8 cellular contexts compared by ENCODE assay signal in the genomic region with DNA sequence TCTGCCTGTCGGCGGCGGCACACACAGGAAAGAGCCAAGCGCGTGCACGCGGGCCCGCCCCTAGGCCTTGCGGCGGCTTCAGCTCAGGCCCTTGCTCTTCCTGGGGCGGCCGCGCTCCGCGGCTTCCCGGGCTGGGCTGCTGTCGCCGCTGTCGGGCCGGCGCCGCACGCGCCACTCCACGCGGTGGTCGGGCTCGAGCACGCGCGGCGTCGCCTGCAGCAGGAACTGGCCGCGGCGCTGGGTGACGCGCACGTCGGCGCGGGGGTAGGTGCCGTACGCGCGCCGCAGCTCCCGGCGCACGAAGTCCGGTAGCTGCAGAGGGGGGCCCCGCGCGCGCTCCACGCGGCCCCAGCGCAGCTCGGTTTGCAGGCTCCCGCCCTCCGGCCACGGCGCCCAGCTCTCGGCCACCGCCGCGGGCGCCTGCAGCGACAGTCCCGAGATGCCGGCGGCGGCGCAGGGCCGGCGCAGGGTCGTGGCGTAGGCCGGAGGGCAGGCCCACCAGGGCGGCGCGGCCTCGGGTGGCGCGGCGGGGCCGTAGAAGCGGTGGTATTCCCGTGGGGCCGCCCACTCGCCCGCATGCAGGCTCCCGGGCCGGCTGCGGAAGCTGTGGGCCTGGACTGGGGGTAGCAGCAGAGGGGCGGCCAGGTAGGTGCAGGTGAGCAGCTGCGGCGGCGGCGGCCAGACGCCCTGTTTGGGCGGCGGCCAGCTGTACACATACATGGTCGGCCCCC. TPM values are rescaled to one million over a fixed set of nuclear protein-coding genes. Genes with fewer than 3 reads are reported as not detected.
DNase-seq lines count a peak whose midpoint lies in the region; ATAC-seq and TF ChIP-seq lines count a peak whose summit lies in the region.

No MANE protein-coding gene starts in this region.

- peak overlapping the region; percentile 87 for H3K27ac ChIP-seq in CD8-positive, alpha-beta memory T cell (ENCODE audit: low read depth, low read length)
- H3K27ac ChIP-seq in endodermal cell (ENCODE audit: low read depth, low read length): no peak overlapping the region

- peaks cover 21 to 28% (median 24%) of the 10 kb centered on the region in 3 donors for H3K4me1 Mint-ChIP-seq in CD8-positive, alpha-beta memory T cell
- H3K4me1 Mint-ChIP-seq in activated CD8-positive, alpha-beta memory T cell treated with anti-CD3 and anti-CD28 coated beads, Interleukin-2, amount 10 ng/mL, durations not matched to agents 7 days and 5 days: peaks cover 43% of the 10 kb centered on the region
- H3K4me1 Mint-ChIP-seq in endodermal cell (peaks cover 31% of the 10 kb centered on the region), mesothelial cell of epicardium (peaks cover 17% of the 10 kb centered on the region)

- CTCF ChIA-PET in CD8-positive, alpha-beta memory T cell (lab: Charles Lee): interaction anchor here (0.6 to 4.2 kb wide), 19 partner anchors 10 to 834 kb away, joined by 3 to 35 read pairs (median 4); partner anchors contain the start of genes FBXL15, NFKB2 and SUFU
- CTCF ChIA-PET in activated CD8-positive, alpha-beta memory T cell treated with anti-CD3 and anti-CD28 coated beads, Interleukin-2, amount 10 ng/mL, durations not matched to agents 7 days and 5 days (lab: Charles Lee): interaction anchor here (0.6 to 3.9 kb wide), 18 partner anchors 11 to 299 kb away, joined by 3 to 23 read pairs (median 6); partner anchors contain the start of genes CUEDC2, FBXL15, NFKB2 and SUFU

- peaks cover 4% of the 10 kb centered on the region for H3K36me3 ChIP-seq in CD8-positive, alpha-beta memory T cell (ENCODE audit: insufficient read depth, low read length)
- H3K36me3 ChIP-seq in endodermal cell (ENCODE audit: control insufficient read depth, insufficient read depth, low read length): peaks cover 4% of the 10 kb centered on the region

- peak overlapping the region; percentile 93 to 98 (median 95) for H3K4me3 Mint-ChIP-seq in CD8-positive, alpha-beta memory T cell
- H3K4me3 Mint-ChIP-seq in activated CD8-positive, alpha-beta memory T cell treated with anti-CD3 and anti-CD28 coated beads, Interleukin-2, amount 10 ng/mL, durations not matched to agents 7 days and 5 days: peak overlapping the region; percentile 86
- peak overlapping the region; percentile 81 for H3K4me3 Mint-ChIP-seq in endodermal cell
- peak overlapping the region; percentile 92 for H3K4me3 Mint-ChIP-seq in mesothelial cell of epicardium

- H3K9ac ChIP-seq in endodermal cell (ENCODE audit: extremely low read depth, low read length, poor library complexity, severe bottlenecking): peak overlapping the region; percentile 70

- peaks cover 0 to 25% (median 0%) of the 10 kb centered on the region in 3 donors for H3K36me3 Mint-ChIP-seq in CD8-positive, alpha-beta memory T cell
- peaks cover 9% of the 10 kb centered on the region for H3K36me3 Mint-ChIP-seq in activated CD8-positive, alpha-beta memory T cell treated with anti-CD3 and anti-CD28 coated beads, Interleukin-2, amount 10 ng/mL, durations not matched to agents 7 days and 5 days
- H3K36me3 Mint-ChIP-seq in endodermal cell (ENCODE audit: low read depth): peaks cover 7% of the 10 kb centered on the region
- peaks cover 4% of the 10 kb centered on the region for H3K36me3 Mint-ChIP-seq in mesothelial cell of epicardium

- WGBS in endodermal cell (ENCODE audit: insufficient coverage in 1 of 2, insufficient read length in 1 of 2), 2 experiments: 0% methylated on average over 47 to 104 of the region's 104 CpGs

- H3K9me3 Mint-ChIP-seq in CD8-positive, alpha-beta memory T cell: no peaks in the 10 kb centered on the region
- H3K9me3 Mint-ChIP-seq in activated CD8-positive, alpha-beta memory T cell treated with anti-CD3 and anti-CD28 coated beads, Interleukin-2, amount 10 ng/mL, durations not matched to agents 7 days and 5 days (ENCODE audit: low read depth): no peaks in the 10 kb centered on the region
- H3K9me3 Mint-ChIP-seq in endodermal cell (no peaks in the 10 kb centered on the region), mesothelial cell of epicardium (no peaks in the 10 kb centered on the region)

- H3K27ac Mint-ChIP-seq in CD8-positive, alpha-beta memory T cell: peak overlapping the region; percentile 74 to 99 (median 97)
- H3K27ac Mint-ChIP-seq in activated CD8-positive, alpha-beta memory T cell treated with anti-CD3 and anti-CD28 coated beads, Interleukin-2, amount 10 ng/mL, durations not matched to agents 7 days and 5 days: peak overlapping the region; percentile 91
- peak overlapping the region; percentile 97 for H3K27ac Mint-ChIP-seq in endodermal cell
- peak overlapping the region; percentile 97 for H3K27ac Mint-ChIP-seq in mesothelial cell of epicardium

- peak overlapping the region; percentile 91 for H3K4me3 ChIP-seq in CD8-positive, alpha-beta memory T cell (ENCODE audit: low read length)
- peak overlapping the region; percentile 92 for H3K4me3 ChIP-seq in endodermal cell (ENCODE audit: low read length)

- DNase-seq in CD8-positive, alpha-beta memory T cell: peak; percentile 82 to 95 (median 94)
- DNase-seq in NOMO-1 (lab: John Stamatoyannopoulos, UW; ENCODE audit: unreplicated experiment in 2 of 2): peak; percentile 86
- peak; percentile 92 for DNase-seq in activated CD8-positive, alpha-beta memory T cell treated with anti-CD3 and anti-CD28 coated beads, Interleukin-2, amount 10 ng/mL, durations not matched to agents 7 days and 5 days
- peak; percentile 92 for DNase-seq in endodermal cell
- peak; percentile 69 to 80 for DNase-seq in mesothelial cell of epicardium (ENCODE audit: low spot score in 2 of 2, unreplicated experiment in 2 of 2)
- DNase-seq in stimulated activated CD8-positive, alpha-beta memory T cell treated with anti-CD3 and anti-CD28 coated beads, Interleukin-15, amount 100 ng/mL, for 4 hours (ENCODE audit: low read depth in 2 of 2): peak; percentile 71 to 83

- H3K9me3 ChIP-seq in CD8-positive, alpha-beta memory T cell (ENCODE audit: low read length): no peaks in the 10 kb centered on the region
- H3K9me3 ChIP-seq in endodermal cell (ENCODE audit: control insufficient read depth, low read length): no peaks in the 10 kb centered on the region

- ATAC-seq in GM19455 (IDR thresholded peaks at IDR 0.05; ENCODE audit: unreplicated experiment): peak; percentile 63
- peak; percentile 78 for ATAC-seq in HG03571 (IDR thresholded peaks at IDR 0.05; ENCODE audit: unreplicated experiment)
- ATAC-seq in activated CD8-positive, alpha-beta memory T cell treated with anti-CD3 and anti-CD28 coated beads, Interleukin-2, amount 10 ng/mL, durations not matched to agents 7 days and 5 days: peak; percentile 79

- H3K27me3 Mint-ChIP-seq in CD8-positive, alpha-beta memory T cell: no peaks in the 10 kb centered on the region
- no peaks in the 10 kb centered on the region for H3K27me3 Mint-ChIP-seq in activated CD8-positive, alpha-beta memory T cell treated with anti-CD3 and anti-CD28 coated beads, Interleukin-2, amount 10 ng/mL, durations not matched to agents 7 days and 5 days
- H3K27me3 Mint-ChIP-seq in endodermal cell (ENCODE audit: insufficient read depth) (peaks cover 20% of the 10 kb centered on the region), mesothelial cell of epicardium (ENCODE audit: low read depth) (no peaks in the 10 kb centered on the region)

- peaks cover 16% of the 10 kb centered on the region for H3K4me1 ChIP-seq in CD8-positive, alpha-beta memory T cell (ENCODE audit: insufficient read depth, low read length)
- H3K4me1 ChIP-seq in endodermal cell (ENCODE audit: control insufficient read depth, insufficient read depth, low read length): peaks cover 8% of the 10 kb centered on the region

- H3K27me3 ChIP-seq in CD8-positive, alpha-beta memory T cell (ENCODE audit: insufficient read depth, low read length, poor library complexity, severe bottlenecking): no peaks in the 10 kb centered on the region
- H3K27me3 ChIP-seq in endodermal cell (ENCODE audit: control insufficient read depth, insufficient read depth, low read length, poor library complexity, severe bottlenecking): peaks cover 12% of the 10 kb centered on the region

- POLR2A ChIA-PET in CD8-positive, alpha-beta memory T cell (lab: Charles Lee): interaction anchor here (0.7 to 4.6 kb wide), 17 partner anchors 10 to 299 kb away, joined by 3 to 54 read pairs (median 5); partner anchors contain the start of genes ACTR1A, CUEDC2, FBXL15 and NFKB2

- TF ChIP-seq CTCF in endodermal cell (conservative IDR thresholded peaks at IDR 0.05) (peak; percentile 20), mesothelial cell of epicardium (IDR thresholded peaks at IDR 0.05; ENCODE audit: unreplicated experiment) (no peak)

RNA-seq across cellular contexts. Expression of gene C10orf95, which starts 0.8 kb away (rescaled TPM):
- total RNA-seq in CD8-positive, alpha-beta memory T cell: under 1 TPM; 0.57 to 0.62 TPM
- 0.70 TPM for polyA plus RNA-seq in CD8-positive, alpha-beta memory T cell
- total RNA-seq in activated CD8-positive, alpha-beta memory T cell treated with anti-CD3 and anti-CD28 coated beads, Interleukin-2, amount 10 ng/mL, durations not matched to agents 7 days and 5 days: under 1 TPM in 1 of 2 experiments, not detected in 1; 0.35 TPM
- total RNA-seq in endodermal cell: under 1 TPM; 0.35 to 0.93 TPM
- not detected for polyA plus RNA-seq in endodermal cell (2013, experiment 1 of 2)
- polyA plus RNA-seq in endodermal cell (2013, experiment 2 of 2): 0.25 TPM
- total RNA-seq in mesothelial cell of epicardium: not detected in 3 replicates

RNA-seq across cellular contexts. Expression of gene CUEDC2, which starts 18.2 kb away (rescaled TPM):
- 10 to 100 TPM; 62.4 to 64.8 TPM for total RNA-seq in CD8-positive, alpha-beta memory T cell
- polyA plus RNA-seq in CD8-positive, alpha-beta memory T cell: 61.7 TPM
- total RNA-seq in activated CD8-positive, alpha-beta memory T cell treated with anti-CD3 and anti-CD28 coated beads, Interleukin-2, amount 10 ng/mL, durations not matched to agents 7 days and 5 days: 10 to 100 TPM; 73.5 to 78.2 TPM
- 10 to 100 TPM; 51.7 to 82.9 TPM for total RNA-seq in endodermal cell
- polyA plus RNA-seq in endodermal cell (2013, experiment 1 of 2): 103 TPM
- 91.7 TPM for polyA plus RNA-seq in endodermal cell (2013, experiment 2 of 2)
- 75.0 to 80.5 TPM (median 75.6 TPM) in 3 replicates for total RNA-seq in mesothelial cell of epicardium

RNA-seq across cellular contexts. Expression of gene FBXL15, which starts 29.9 kb away (rescaled TPM):
- total RNA-seq in CD8-positive, alpha-beta memory T cell: 10 to 100 TPM; 13.5 to 16.3 TPM
- polyA plus RNA-seq in CD8-positive, alpha-beta memory T cell: 33.4 TPM
- 10 to 100 TPM; 13.5 to 15.2 TPM for total RNA-seq in activated CD8-positive, alpha-beta memory T cell treated with anti-CD3 and anti-CD28 coated beads, Interleukin-2, amount 10 ng/mL, durations not matched to agents 7 days and 5 days
- total RNA-seq in endodermal cell: 10 to 100 TPM in 1 of 2 donors, 1 to 10 TPM in 1; 9.7 to 11.4 TPM
- 9.3 TPM for polyA plus RNA-seq in endodermal cell (2013, experiment 1 of 2)
- 10.1 TPM for polyA plus RNA-seq in endodermal cell (2013, experiment 2 of 2)
- 9.4 to 11.7 TPM (median 10.1 TPM) in 3 replicates for total RNA-seq in mesothelial cell of epicardium

RNA-seq across cellular contexts. Expression of gene PSD, which starts 32.0 kb away (rescaled TPM):
- 1 to 10 TPM; 2.5 to 3.2 TPM for total RNA-seq in CD8-positive, alpha-beta memory T cell
- 1.9 TPM for polyA plus RNA-seq in CD8-positive, alpha-beta memory T cell
- total RNA-seq in activated CD8-positive, alpha-beta memory T cell treated with anti-CD3 and anti-CD28 coated beads, Interleukin-2, amount 10 ng/mL, durations not matched to agents 7 days and 5 days: 1 to 10 TPM; 2.8 to 2.9 TPM
- total RNA-seq in endodermal cell (1 to 10 TPM; 2.8 to 8.3 TPM), mesothelial cell of epicardium (12.4 to 14.3 TPM (median 13.4 TPM) in 3 replicates)
- 9.2 TPM for polyA plus RNA-seq in endodermal cell (2013, experiment 1 of 2)
- 9.9 TPM for polyA plus RNA-seq in endodermal cell (2013, experiment 2 of 2)

RNA-seq across cellular contexts. Expression of gene ACTR1A, which starts 52.0 kb away (rescaled TPM):
- 10 to 100 TPM; 79.6 to 80.4 TPM for total RNA-seq in CD8-positive, alpha-beta memory T cell
- polyA plus RNA-seq in CD8-positive, alpha-beta memory T cell: 76.4 TPM
- 10 to 100 TPM; 72.2 to 86.7 TPM for total RNA-seq in activated CD8-positive, alpha-beta memory T cell treated with anti-CD3 and anti-CD28 coated beads, Interleukin-2, amount 10 ng/mL, durations not matched to agents 7 days and 5 days
- total RNA-seq in endodermal cell (100 to 1,000 TPM in 1 of 2 donors, 10 to 100 TPM in 1; 91.6 to 114 TPM), mesothelial cell of epicardium (91.5 to 93.6 TPM (median 91.7 TPM) in 3 replicates)
- 128 TPM for polyA plus RNA-seq in endodermal cell (2013, experiment 1 of 2)
- polyA plus RNA-seq in endodermal cell (2013, experiment 2 of 2): 120 TPM
